ENCODE assay signal across 31 cellular contexts in genomic region chr18:56112984-56113383, GRCh38.
"Had no signal": no experiment of that assay in that cellular context is flagged by ENCODE, and none has a peak within 500 bp of the region (broad histone marks: within the 10 kb centered on the region; RNA-seq: fewer than 3 reads in every experiment).

No MANE protein-coding gene starts in this region.

- H3K27me3 Mint-ChIP-seq: activated CD4-positive, alpha-beta memory T cell treated with anti-CD3 and anti-CD28 coated beads, Interleukin-2, amount 10 ng/mL, durations not matched to agents 7 days and 5 days; activated CD4-positive, alpha-beta T cell treated with anti-CD3 and anti-CD28 coated beads, Interleukin-2, amount 10 ng/mL, durations not matched to agents 24 days and 14 days; activated naive CD4-positive, alpha-beta T cell treated with anti-CD3 and anti-CD28 coated beads, Interleukin-2, amount 10 ng/mL, durations not matched to agents 7 days and 5 days; activated naive CD8-positive, alpha-beta T cell treated with anti-CD3 and anti-CD28 coated beads, Interleukin-2, amount 10 ng/mL, durations not matched to agents 7 days and 5 days; activated T-cell treated with anti-CD3 and anti-CD28 coated beads, Interleukin-2, amount 50 U/mL, for 24 hours; effector memory CD8-positive, alpha-beta T cell had no signal

- H3K4me3 Mint-ChIP-seq: activated naive CD4-positive, alpha-beta T cell treated with anti-CD3 and anti-CD28 coated beads, Interleukin-2, amount 10 ng/mL, durations not matched to agents 7 days and 5 days; activated T-cell treated with anti-CD3 and anti-CD28 coated beads, Interleukin-2, amount 50 U/mL, for 24 hours; mesothelial cell of epicardium; neural crest cell had no signal

- H3K27me3 ChIP-seq: brain microvascular endothelial cell, gastroesophageal sphincter, sigmoid colon, tibial nerve had no signal

- H3K9ac ChIP-seq: parathyroid adenoma had no signal

- H3K4me3 ChIP-seq: gastroesophageal sphincter, psoas muscle, sigmoid colon, tibial nerve had no signal

- H3K36me3 Mint-ChIP-seq: activated naive CD4-positive, alpha-beta T cell treated with anti-CD3 and anti-CD28 coated beads, Interleukin-2, amount 10 ng/mL, durations not matched to agents 7 days and 5 days; activated naive CD8-positive, alpha-beta T cell treated with anti-CD3 and anti-CD28 coated beads, Interleukin-2, amount 10 ng/mL, durations not matched to agents 7 days and 5 days; mesothelial cell of epicardium; naive thymus-derived CD8-positive, alpha-beta T cell; stimulated activated effector memory CD8-positive, alpha-beta T cell treated with anti-CD3 and anti-CD28 coated beads, Interleukin-12 subunit alpha, Interleukin-12 subunit beta, amount 100 ng/mL, for 72 hours had no signal

- H3K27ac Mint-ChIP-seq: activated CD4-positive, alpha-beta memory T cell treated with anti-CD3 and anti-CD28 coated beads, Interleukin-2, amount 10 ng/mL, durations not matched to agents 7 days and 5 days; activated naive CD4-positive, alpha-beta T cell treated with anti-CD3 and anti-CD28 coated beads, Interleukin-2, amount 10 ng/mL, durations not matched to agents 7 days and 5 days; activated naive CD8-positive, alpha-beta T cell treated with anti-CD3 and anti-CD28 coated beads, Interleukin-2, amount 10 ng/mL, durations not matched to agents 7 days and 5 days; effector memory CD8-positive, alpha-beta T cell; mesothelial cell of epicardium; naive thymus-derived CD8-positive, alpha-beta T cell; stimulated activated effector memory CD8-positive, alpha-beta T cell treated with anti-CD3 and anti-CD28 coated beads, Interleukin-12 subunit alpha, Interleukin-12 subunit beta, amount 100 ng/mL, for 72 hours had no signal

- H3K4me1 Mint-ChIP-seq: activated naive CD4-positive, alpha-beta T cell treated with anti-CD3 and anti-CD28 coated beads, Interleukin-2, amount 10 ng/mL, durations not matched to agents 7 days and 5 days had no signal

- ATAC-seq: effector memory CD8-positive, alpha-beta T cell; gastroesophageal sphincter; left cardiac atrium; naive thymus-derived CD8-positive, alpha-beta T cell; psoas muscle had no signal

- H3K9me3 Mint-ChIP-seq: activated naive CD4-positive, alpha-beta T cell treated with anti-CD3 and anti-CD28 coated beads, Interleukin-2, amount 10 ng/mL, durations not matched to agents 7 days and 5 days; activated naive CD8-positive, alpha-beta T cell treated with anti-CD3 and anti-CD28 coated beads, Interleukin-2, amount 10 ng/mL, durations not matched to agents 7 days and 5 days; activated T-cell treated with anti-CD3 and anti-CD28 coated beads, Interleukin-2, amount 50 U/mL, for 24 hours; neural crest cell had no signal

- DNase-seq: activated CD4-positive, alpha-beta memory T cell treated with anti-CD3 and anti-CD28 coated beads, Interleukin-2, amount 10 ng/mL, durations not matched to agents 7 days and 5 days; activated CD4-positive, CD25-positive, alpha-beta regulatory T cell treated with anti-CD3 and anti-CD28 coated beads, Interleukin-2, amount 50 U/mL, for 72 hours; activated CD8-positive, alpha-beta memory T cell treated with anti-CD3 and anti-CD28 coated beads, Interleukin-2, amount 50 U/mL, for 48 hours; activated gamma-delta T cell; activated naive CD4-positive, alpha-beta T cell treated with anti-CD3 and anti-CD28 coated beads, Interleukin-2, amount 10 ng/mL, durations not matched to agents 7 days and 5 days; activated naive CD8-positive, alpha-beta T cell treated with anti-CD3 and anti-CD28 coated beads, Interleukin-2, amount 10 ng/mL, durations not matched to agents 7 days and 5 days; activated T-cell treated with anti-CD3 and anti-CD28 coated beads, Interleukin-2, amount 50 U/mL, for 24 hours; amniotic stem cell; caudate nucleus; cortex of kidney; effector memory CD8-positive, alpha-beta T cell; erythroblast; head of caudate nucleus; hippocampal formation; left cardiac atrium; naive thymus-derived CD8-positive, alpha-beta T cell; occipital lobe; psoas muscle; sigmoid colon; small intestine; stimulated activated CD4-positive, alpha-beta T cell treated with anti-CD3 and anti-CD28 coated beads, Interleukin-4, amount 100 ng/mL, for 24 hours; T1000; WERI-Rb-1 had no signal

- H3K4me1 ChIP-seq: gastroesophageal sphincter, parathyroid adenoma, psoas muscle, sigmoid colon had no signal

- H3K36me3 ChIP-seq: brain microvascular endothelial cell, gastroesophageal sphincter, sigmoid colon, tibial nerve, WERI-Rb-1 had no signal

- H3K27ac ChIP-seq: brain microvascular endothelial cell, gastroesophageal sphincter, parathyroid adenoma, psoas muscle, sigmoid colon, tibial nerve, WERI-Rb-1 had no signal

- H3K9me3 ChIP-seq: gastroesophageal sphincter, psoas muscle, sigmoid colon, tibial nerve had no signal
